27 cellular contexts compared by ENCODE assay signal in genomic region chr14:75595211-75595610, GRCh38. TPM values are rescaled to one million over a fixed set of nuclear protein-coding genes. Genes with fewer than 3 reads are reported as not detected.
"Had no signal": no experiment of that assay in that cellular context is flagged by ENCODE, and none has a peak within 500 bp of the region (broad histone marks: within the 10 kb centered on the region; RNA-seq: fewer than 3 reads in every experiment).

No MANE protein-coding gene starts in this region.

- H3K4me3 Mint-ChIP-seq: activated CD4-positive, alpha-beta memory T cell treated with anti-CD3 and anti-CD28 coated beads for 36 hours; activated CD4-positive, alpha-beta T cell treated with anti-CD3 and anti-CD28 coated beads, Interleukin-2, amount 10 ng/mL, durations not matched to agents 7 days and 5 days; activated naive CD4-positive, alpha-beta T cell treated with anti-CD3 and anti-CD28 coated beads, Interleukin-2, amount 10 ng/mL, durations not matched to agents 7 days and 5 days; activated naive CD8-positive, alpha-beta T cell treated with anti-CD3 and anti-CD28 coated beads for 36 hours had no signal

- H3K9me3 Mint-ChIP-seq: activated CD4-positive, alpha-beta memory T cell treated with anti-CD3 and anti-CD28 coated beads for 36 hours; activated naive CD8-positive, alpha-beta T cell treated with anti-CD3 and anti-CD28 coated beads for 36 hours had no signal

- DNase-seq: activated CD4-positive, alpha-beta memory T cell treated with anti-CD3 and anti-CD28 coated beads for 36 hours; activated CD4-positive, alpha-beta T cell treated with anti-CD3 and anti-CD28 coated beads, Interleukin-2, amount 10 ng/mL, durations not matched to agents 7 days and 5 days; activated CD4-positive, CD25-positive, alpha-beta regulatory T cell; activated gamma-delta T cell treated with Interleukin-2 at 50 U/mL for 16 hours; activated naive CD4-positive, alpha-beta T cell treated with anti-CD3 and anti-CD28 coated beads, Interleukin-2, amount 10 ng/mL, durations not matched to agents 7 days and 5 days; activated naive CD8-positive, alpha-beta T cell treated with anti-CD3 and anti-CD28 coated beads for 36 hours; activated T-cell treated with anti-CD3 and anti-CD28 coated beads for 4 hours; activated T-cell treated with anti-CD3 and anti-CD28 coated beads, Interleukin-2, amount 50 U/mL, for 48 hours; anterior cingulate cortex; central memory CD4-positive, alpha-beta T cell; KG1; NCI-H1105 treated with DMSO at 0.1 percent for 48 hours; NCI-H146; NCI-H187 treated with DMSO at 0.1 percent for 48 hours; NCI-H2081 treated with DMSO at 0.1 percent for 48 hours; NCI-H2171; NCI-H2227 treated with DMSO at 0.1 percent for 48 hours; NCI-H446 treated with DMSO at 0.1 percent for 48 hours; NCI-H524 treated with DMSO at 0.1 percent for 48 hours; NCI-H748 treated with DMSO at 0.1 percent for 48 hours; SJCRH30; SK-N-SH; T-helper 1 cell had no signal

- H3K9ac ChIP-seq: SK-N-SH had no signal

- H3K27ac Mint-ChIP-seq: activated CD4-positive, alpha-beta memory T cell treated with anti-CD3 and anti-CD28 coated beads for 36 hours; activated naive CD4-positive, alpha-beta T cell treated with anti-CD3 and anti-CD28 coated beads, Interleukin-2, amount 10 ng/mL, durations not matched to agents 7 days and 5 days; activated naive CD8-positive, alpha-beta T cell treated with anti-CD3 and anti-CD28 coated beads for 36 hours; activated T-helper 2 cell treated with anti-CD3 and anti-CD28 coated beads, Interferon-gamma antibody, Interleukin-2, Interleukin-4, amounts not matched to agents 10 μg/mL and 5 μg/mL and 100 μg/mL, durations not matched to agents 14 hours and 24 hours and 36 hours had no signal

- H3K4me1 ChIP-seq: breast epithelium, SJCRH30 had no signal

- H3K36me3 ChIP-seq: breast epithelium, SJCRH30 had no signal

- H3K4me2 ChIP-seq: SK-N-SH had no signal

- H3K4me1 Mint-ChIP-seq: activated CD4-positive, alpha-beta T cell treated with anti-CD3 and anti-CD28 coated beads, Interleukin-2, amount 10 ng/mL, durations not matched to agents 7 days and 5 days; activated naive CD4-positive, alpha-beta T cell treated with anti-CD3 and anti-CD28 coated beads, Interleukin-2, amount 10 ng/mL, durations not matched to agents 7 days and 5 days; activated naive CD8-positive, alpha-beta T cell treated with anti-CD3 and anti-CD28 coated beads for 36 hours had no signal

- H3K9me3 ChIP-seq: breast epithelium, SJCRH30, SK-N-SH had no signal

- H3K27ac ChIP-seq: breast epithelium, SJCRH30, VCaP had no signal

- H3K27me3 ChIP-seq: breast epithelium, SJCRH30 had no signal

- H3K27me3 Mint-ChIP-seq: activated CD4-positive, alpha-beta memory T cell treated with anti-CD3 and anti-CD28 coated beads for 36 hours; activated CD4-positive, alpha-beta T cell treated with anti-CD3 and anti-CD28 coated beads, Interleukin-2, amount 10 ng/mL, durations not matched to agents 7 days and 5 days; activated naive CD4-positive, alpha-beta T cell treated with anti-CD3 and anti-CD28 coated beads, Interleukin-2, amount 10 ng/mL, durations not matched to agents 7 days and 5 days; activated naive CD8-positive, alpha-beta T cell treated with anti-CD3 and anti-CD28 coated beads for 36 hours had no signal

- H3K36me3 Mint-ChIP-seq: activated naive CD4-positive, alpha-beta T cell treated with anti-CD3 and anti-CD28 coated beads, Interleukin-2, amount 10 ng/mL, durations not matched to agents 7 days and 5 days; activated naive CD8-positive, alpha-beta T cell treated with anti-CD3 and anti-CD28 coated beads for 36 hours had no signal

- H3K4me3 ChIP-seq: breast epithelium, SJCRH30 had no signal

RNA-seq across cellular contexts. Expression of gene FLVCR2, which starts 16.8 kb away (rescaled TPM):
- total RNA-seq: OCI-LY7 had no signal
